26 cellular contexts compared by ENCODE assay signal in genomic region chr17:75009139-75009724, GRCh38. TPM values are rescaled to one million over a fixed set of nuclear protein-coding genes. Genes with fewer than 3 reads are reported as not detected.
DNase-seq lines count a peak whose midpoint lies in the region; ATAC-seq and TF ChIP-seq lines count a peak whose summit lies in the region.
"Had no signal": no experiment of that assay in that cellular context is flagged by ENCODE, and none has a peak within 500 bp of the region (broad histone marks: within the 10 kb centered on the region; RNA-seq: fewer than 3 reads in every experiment).

No MANE protein-coding gene starts in this region.

- H3K36me3 Mint-ChIP-seq in progenitor cell of endocrine pancreas (ENCODE audit: insufficient read depth) = peaks cover 9% of the 10 kb centered on the region
- H3K36me3 Mint-ChIP-seq in endothelial cell (ENCODE audit: low read depth, unreplicated experiment) = peaks cover 16% of the 10 kb centered on the region
- H3K36me3 Mint-ChIP-seq: T-cell had no signal

- peaks cover 11% of the 10 kb centered on the region for H3K4me1 ChIP-seq in ectodermal cell (ENCODE audit: control insufficient read depth, insufficient read depth, low read length)

- no peaks in the 10 kb centered on the region for H3K9me3 ChIP-seq in ectodermal cell (ENCODE audit: control insufficient read depth, low read length)
- H3K9me3 ChIP-seq: heart left ventricle, MG63, Peyer's patch, SJCRH30, testis had no signal

- peak overlapping the region; percentile 71 for H3K27ac Mint-ChIP-seq in progenitor cell of endocrine pancreas
- H3K27ac Mint-ChIP-seq in endothelial cell (ENCODE audit: unreplicated experiment) = no peak overlapping the region
- H3K27ac Mint-ChIP-seq: activated CD4-positive, alpha-beta T cell treated with anti-CD3 and anti-CD28 coated beads for 36 hours; activated naive CD8-positive, alpha-beta T cell treated with anti-CD3 and anti-CD28 coated beads, Interleukin-2, amount 50 U/mL, for 24 hours; CD14-positive monocyte; stimulated activated naive B cell treated with anti-CD40 and anti-IgM and Interleukin-4, amounts not matched to agents 10 μg/mL and 1 μg/mL and 100 μg/mL, for 72 hours; T-cell had no signal

- H3K27me3 Mint-ChIP-seq in progenitor cell of endocrine pancreas (no peaks in the 10 kb centered on the region), endothelial cell (ENCODE audit: unreplicated experiment) (peaks cover 6% of the 10 kb centered on the region)
- H3K27me3 Mint-ChIP-seq: activated CD4-positive, alpha-beta T cell treated with anti-CD3 and anti-CD28 coated beads for 36 hours; activated naive CD8-positive, alpha-beta T cell treated with anti-CD3 and anti-CD28 coated beads, Interleukin-2, amount 50 U/mL, for 24 hours had no signal

- TF ChIP-seq CTCF in LNCaP clone FGC (IDR thresholded peaks at IDR 0.05; ENCODE audit: control insufficient read depth, extremely low read depth, insufficient read depth) = no peak
- no peak for TF ChIP-seq CTCF in progenitor cell of endocrine pancreas (IDR thresholded peaks at IDR 0.05; ENCODE audit: unreplicated experiment)
- TF ChIP-seq CTCF in endothelial cell (IDR thresholded peaks at IDR 0.05; ENCODE audit: unreplicated experiment) = no peak

- peaks cover 16% of the 10 kb centered on the region for H3K4me1 Mint-ChIP-seq in progenitor cell of endocrine pancreas (ENCODE audit: low read depth)
- H3K4me1 Mint-ChIP-seq in endothelial cell (ENCODE audit: unreplicated experiment) = peaks cover 22% of the 10 kb centered on the region

- no peak for ATAC-seq in GM19452 (IDR thresholded peaks at IDR 0.05; ENCODE audit: unreplicated experiment)
- ATAC-seq: activated CD4-positive, alpha-beta T cell treated with anti-CD3 and anti-CD28 coated beads for 36 hours; activated naive CD8-positive, alpha-beta T cell treated with anti-CD3 and anti-CD28 coated beads, Interleukin-2, amount 50 U/mL, for 24 hours; heart left ventricle; stimulated activated naive B cell treated with anti-CD40 and anti-IgM and Interleukin-4, amounts not matched to agents 10 μg/mL and 1 μg/mL and 100 μg/mL, for 72 hours; T-cell had no signal

- WGBS in ectodermal cell, 2 experiments = 82 to 85% methylated on average over 2 of the region's 2 CpGs

- no peak overlapping the region for H3K4me3 Mint-ChIP-seq in progenitor cell of endocrine pancreas (ENCODE audit: low read depth)
- H3K4me3 Mint-ChIP-seq in endothelial cell (ENCODE audit: unreplicated experiment) = no peak overlapping the region
- H3K4me3 Mint-ChIP-seq: activated CD4-positive, alpha-beta T cell treated with anti-CD3 and anti-CD28 coated beads for 36 hours; activated naive CD8-positive, alpha-beta T cell treated with anti-CD3 and anti-CD28 coated beads, Interleukin-2, amount 50 U/mL, for 24 hours; CD14-positive monocyte; stimulated activated naive B cell treated with anti-CD40 and anti-IgM and Interleukin-4, amounts not matched to agents 10 μg/mL and 1 μg/mL and 100 μg/mL, for 72 hours; T-cell had no signal

- H3K27me3 ChIP-seq in ectodermal cell (ENCODE audit: control insufficient read depth, insufficient read depth, low read length, poor library complexity, severe bottlenecking) = no peaks in the 10 kb centered on the region
- H3K27me3 ChIP-seq: heart left ventricle, MG63, Peyer's patch, SJCRH30, testis had no signal

- in situ Hi-C loops in KBM-7 (cut with MboI; ENCODE audit: low pct_unique_long_range_greater_than_20kb, low sequenced_read_pairs) = no loop called here

- no peaks in the 10 kb centered on the region for H3K9me3 Mint-ChIP-seq in progenitor cell of endocrine pancreas (ENCODE audit: low read depth)
- no peaks in the 10 kb centered on the region for H3K9me3 Mint-ChIP-seq in endothelial cell (ENCODE audit: unreplicated experiment)
- H3K9me3 Mint-ChIP-seq: activated naive CD8-positive, alpha-beta T cell treated with anti-CD3 and anti-CD28 coated beads, Interleukin-2, amount 50 U/mL, for 24 hours; CD14-positive monocyte; stimulated activated naive B cell treated with anti-CD40 and anti-IgM and Interleukin-4, amounts not matched to agents 10 μg/mL and 1 μg/mL and 100 μg/mL, for 72 hours; T-cell had no signal

- peaks cover 3% of the 10 kb centered on the region for H3K36me3 ChIP-seq in ectodermal cell (ENCODE audit: control insufficient read depth, insufficient read depth, low read length)
- H3K36me3 ChIP-seq: MG63, SJCRH30 had no signal

- H3K27ac ChIP-seq in ectodermal cell (ENCODE audit: insufficient read depth, low read depth, low read length, poor library complexity, severe bottlenecking) = peak overlapping the region; percentile 8
- H3K27ac ChIP-seq: heart left ventricle, SJCRH30, testis had no signal

- DNase-seq in EL (peak; percentile 12), LNCaP clone FGC (ENCODE audit: low read depth) (peak; percentile 95), progenitor cell of endocrine pancreas (ENCODE audit: low spot score, unreplicated experiment) (no peak), endothelial cell (ENCODE audit: low spot score) (no peak), KBM-7 (no peak)
- DNase-seq: activated CD4-positive, alpha-beta T cell treated with anti-CD3 and anti-CD28 coated beads for 36 hours; activated CD8-positive, alpha-beta memory T cell treated with anti-CD3 and anti-CD28 coated beads for 24 hours; activated gamma-delta T cell treated with Interleukin-2 at 50 U/mL for 16 hours; activated naive CD8-positive, alpha-beta T cell treated with anti-CD3 and anti-CD28 coated beads, Interleukin-2, amount 50 U/mL, for 24 hours; activated T-cell treated with anti-CD3 and anti-CD28 coated beads, Interleukin-2, amount 50 U/mL, for 1 hour; GF-D8; heart left ventricle; IMR-90; MG63; NCI-H2107; NK-92 treated with Interleukin-12 subunit alpha and Interleukin-12 subunit beta, amount 100 ng/mL, for 24 hours; nucleus accumbens; Peyer's patch; SJCRH30; small intestine; stimulated activated naive B cell treated with anti-CD40 and anti-IgM and Interleukin-4, amounts not matched to agents 10 μg/mL and 1 μg/mL and 100 μg/mL, for 72 hours; T-cell; testis had no signal

- no peak overlapping the region for H3K4me3 ChIP-seq in LNCaP clone FGC (ENCODE audit: low read depth, low read length)
- no peak overlapping the region for H3K4me3 ChIP-seq in ectodermal cell (ENCODE audit: insufficient read depth, low read depth, low read length)
- H3K4me3 ChIP-seq: heart left ventricle, MG63, Peyer's patch, SJCRH30, testis had no signal

RNA-seq across cellular contexts. Expression of gene MRPL58, which starts 3.2 kb away (rescaled TPM):
- 45.5 TPM for polyA plus RNA-seq in ectodermal cell (2013, experiment 1 of 4)
- polyA plus RNA-seq in ectodermal cell (2013, experiment 2 of 4) = 42.3 TPM
- polyA plus RNA-seq in ectodermal cell (2013, experiment 3 of 4) = 40.5 TPM
- polyA plus RNA-seq in ectodermal cell (2013, experiment 4 of 4) = 42.1 TPM
- total RNA-seq in progenitor cell of endocrine pancreas (26.5 and 26.8 TPM in 2 replicates), endothelial cell (ENCODE audit: unreplicated experiment) (16.2 TPM)

RNA-seq across cellular contexts. Expression of gene CDR2L, which starts 21.8 kb away (rescaled TPM):
- polyA plus RNA-seq in ectodermal cell (2013, experiment 1 of 4) = 20.2 TPM
- 16.9 TPM for polyA plus RNA-seq in ectodermal cell (2013, experiment 2 of 4)
- polyA plus RNA-seq in ectodermal cell (2013, experiment 3 of 4) = 14.8 TPM
- 14.8 TPM for polyA plus RNA-seq in ectodermal cell (2013, experiment 4 of 4)
- total RNA-seq in progenitor cell of endocrine pancreas (17.2 and 17.8 TPM in 2 replicates), endothelial cell (ENCODE audit: unreplicated experiment) (33.2 TPM)
- polyA plus RNA-seq: CD14-positive monocyte had no signal

RNA-seq across cellular contexts. Expression of gene HID1, which starts 36.7 kb away (rescaled TPM):
- polyA plus RNA-seq in ectodermal cell (2013, experiment 1 of 4) = 1.8 TPM
- polyA plus RNA-seq in ectodermal cell (2013, experiment 2 of 4) = 2.9 TPM
- 2.0 TPM for polyA plus RNA-seq in ectodermal cell (2013, experiment 3 of 4)
- 3.1 TPM for polyA plus RNA-seq in ectodermal cell (2013, experiment 4 of 4)
- 94.2 and 101 TPM in 2 replicates for total RNA-seq in progenitor cell of endocrine pancreas
- total RNA-seq in endothelial cell (ENCODE audit: unreplicated experiment) = 157 TPM
- polyA plus RNA-seq: CD14-positive monocyte had no signal

RNA-seq across cellular contexts. Expression of gene ATP5PD, which starts 37.5 kb away (rescaled TPM):
- 180 TPM for polyA plus RNA-seq in ectodermal cell (2013, experiment 1 of 4)
- polyA plus RNA-seq in ectodermal cell (2013, experiment 2 of 4) = 179 TPM
- polyA plus RNA-seq in ectodermal cell (2013, experiment 3 of 4) = 191 TPM
- polyA plus RNA-seq in ectodermal cell (2013, experiment 4 of 4) = 223 TPM
- 160 and 163 TPM in 2 replicates for total RNA-seq in progenitor cell of endocrine pancreas
- total RNA-seq in endothelial cell (ENCODE audit: unreplicated experiment) = 179 TPM

RNA-seq across cellular contexts. Expression of gene KCTD2, which starts 37.8 kb away (rescaled TPM):
- polyA plus RNA-seq in ectodermal cell (2013, experiment 1 of 4) = 39.8 TPM
- polyA plus RNA-seq in ectodermal cell (2013, experiment 2 of 4) = 42.3 TPM
- polyA plus RNA-seq in ectodermal cell (2013, experiment 3 of 4) = 32.4 TPM
- 34.1 TPM for polyA plus RNA-seq in ectodermal cell (2013, experiment 4 of 4)
- total RNA-seq in progenitor cell of endocrine pancreas (24.9 and 27.1 TPM in 2 replicates), endothelial cell (ENCODE audit: unreplicated experiment) (33.5 TPM)

Comparison
In these comparisons a context has a peak if more than half of its experiments do, and no peak if none do; other contexts are left out.
1. DNase-seq: peak in EL (single experiment) and LNCaP clone FGC (single experiment); none in progenitor cell of endocrine pancreas (single experiment), endothelial cell (single experiment) and KBM-7 (single experiment).